18 cellular contexts compared by ENCODE assay signal in genomic region chr9:127628644-127629467, GRCh38. TPM values are rescaled to one million over a fixed set of nuclear protein-coding genes. Genes with fewer than 3 reads are reported as not detected.
DNase-seq lines count a peak whose midpoint lies in the region; ATAC-seq, FAIRE-seq and TF ChIP-seq lines count a peak whose summit lies in the region.
"Had no signal": no experiment of that assay in that cellular context is flagged by ENCODE, and none has a peak within 500 bp of the region (broad histone marks: within the 10 kb centered on the region; RNA-seq: fewer than 3 reads in every experiment).

No MANE protein-coding gene starts in this region.

- no peaks in the 10 kb centered on the region for H3K9me3 Mint-ChIP-seq in MCF 10A (ENCODE audit: unreplicated experiment)
- H3K9me3 Mint-ChIP-seq: activated naive CD4-positive, alpha-beta T cell treated with anti-CD3 and anti-CD28 coated beads, Interleukin-2, amount 50 U/mL, for 24 hours; immature natural killer cell had no signal

- in situ Hi-C loops in mammary epithelial cell (cut with MboI; ENCODE audit: low sequenced_read_pairs in 2 of 2) = no loop called here

- no peaks in the 10 kb centered on the region for H3K36me3 Mint-ChIP-seq in MCF 10A (ENCODE audit: insufficient read depth, unreplicated experiment)
- H3K36me3 Mint-ChIP-seq: activated naive CD4-positive, alpha-beta T cell treated with anti-CD3 and anti-CD28 coated beads, Interleukin-2, amount 50 U/mL, for 24 hours; CD14-positive monocyte had no signal

- H3K4me1 Mint-ChIP-seq in MCF 10A (ENCODE audit: insufficient read depth, unreplicated experiment) = peaks cover 5% of the 10 kb centered on the region
- H3K4me1 Mint-ChIP-seq: CD14-positive monocyte, immature natural killer cell had no signal

- H4K20me1 ChIP-seq in mammary epithelial cell (ENCODE audit: insufficient read depth, low read length) (no peaks in the 10 kb centered on the region), keratinocyte (ENCODE audit: control insufficient read depth, extremely low read depth, insufficient read depth, low read length) (peaks cover 5% of the 10 kb centered on the region)

- POLR2A ChIA-PET in MCF 10A (lab: Yijun Ruan, JAX) = no interaction called here

- H3K27me3 ChIP-seq in mammary epithelial cell (ENCODE audit: insufficient read depth, low read length) (no peaks in the 10 kb centered on the region), keratinocyte (ENCODE audit: control insufficient read depth, extremely low read depth, insufficient read depth, low read length) (no peaks in the 10 kb centered on the region), upper lobe of right lung (no peaks in the 10 kb centered on the region)

- H3K9me3 ChIP-seq in mammary epithelial cell (replicated peaks; ENCODE audit: insufficient read depth, low read length) (no peaks in the 10 kb centered on the region), keratinocyte (ENCODE audit: control insufficient read depth, low read depth, low read length) (no peaks in the 10 kb centered on the region), upper lobe of right lung (no peaks in the 10 kb centered on the region)
- H3K9me3 ChIP-seq: A549, neutrophil had no signal

- H3K4me3 Mint-ChIP-seq in MCF 10A (ENCODE audit: unreplicated experiment) = no peak overlapping the region
- H3K4me3 Mint-ChIP-seq: activated naive CD4-positive, alpha-beta T cell treated with anti-CD3 and anti-CD28 coated beads, Interleukin-2, amount 50 U/mL, for 24 hours; CD14-positive monocyte; immature natural killer cell had no signal

- WGBS in mammary epithelial cell (ENCODE audit: low coverage, missing lambda C conversion rate) = 21% methylated on average over 9 of the region's 9 CpGs

- H3K27ac ChIP-seq in mammary epithelial cell (ENCODE audit: insufficient read depth, low read depth, low read length) (peak overlapping the region; percentile 78), keratinocyte (ENCODE audit: control insufficient read depth, insufficient read depth, low read length) (peak overlapping the region; percentile 48), upper lobe of right lung (no peak overlapping the region)
- H3K27ac ChIP-seq: A549, neutrophil had no signal

- H3K27me3 Mint-ChIP-seq in MCF 10A (ENCODE audit: insufficient read depth, unreplicated experiment) = no peaks in the 10 kb centered on the region
- H3K27me3 Mint-ChIP-seq: activated naive CD4-positive, alpha-beta T cell treated with anti-CD3 and anti-CD28 coated beads, Interleukin-2, amount 50 U/mL, for 24 hours had no signal

- peak; percentile 63 for FAIRE-seq in keratinocyte (lab: Jason Lieb, UNC)
- FAIRE-seq: A549 had no signal

- intact Hi-C loops in mammary epithelial cell (cut with micrococcal nuclease) = no loop called here
- intact Hi-C loops in MCF 10A (cut with micrococcal nuclease) = no loop called here
- intact Hi-C loops in upper lobe of right lung (cut with DNase I) = no loop called here

- H3K36me3 ChIP-seq in mammary epithelial cell (ENCODE audit: insufficient read depth, low read length) (no peaks in the 10 kb centered on the region), keratinocyte (ENCODE audit: control insufficient read depth in 2 of 2, extremely low read depth in 1 of 2, insufficient read depth in 2 of 2, low read length in 2 of 2) (no peaks in the 10 kb centered on the region), upper lobe of right lung (no peaks in the 10 kb centered on the region)
- H3K36me3 ChIP-seq: neutrophil had no signal

- peak overlapping the region; percentile 29 for H3K9ac ChIP-seq in mammary epithelial cell (ENCODE audit: insufficient read depth, low read length)
- no peak overlapping the region for H3K9ac ChIP-seq in keratinocyte (ENCODE audit: control insufficient read depth, extremely low read depth, insufficient read depth, low read length)

- no peak overlapping the region for H3K4me3 ChIP-seq in mammary epithelial cell (replicated peaks in 1 of 3; ENCODE audit: insufficient read depth in 1 of 3, low read depth in 2 of 3, low read length in 3 of 3)
- H3K4me3 ChIP-seq in epithelial cell of esophagus (ENCODE audit: low read length) = no peak overlapping the region
- no peak overlapping the region for H3K4me3 ChIP-seq in keratinocyte (ENCODE audit: control insufficient read depth in 2 of 3, extremely low read depth in 1 of 3, insufficient read depth in 2 of 3, low read depth in 1 of 3, low read length in 3 of 3)
- H3K4me3 ChIP-seq in upper lobe of right lung = no peak overlapping the region
- H3K4me3 ChIP-seq: A549 had no signal

- peaks cover 37% of the 10 kb centered on the region for H3K4me1 ChIP-seq in mammary epithelial cell (ENCODE audit: insufficient read depth, low read length)
- H3K4me1 ChIP-seq in keratinocyte (ENCODE audit: control insufficient read depth, extremely low read depth, insufficient read depth, low read length) = peaks cover 32% of the 10 kb centered on the region
- H3K4me1 ChIP-seq in upper lobe of right lung = peaks cover 12% of the 10 kb centered on the region
- H3K4me1 ChIP-seq: A549 had no signal

- H3K9me1 ChIP-seq in keratinocyte (ENCODE audit: control insufficient read depth, extremely low read depth, insufficient read depth, low read length) = no peaks in the 10 kb centered on the region

- H3K4me2 ChIP-seq in mammary epithelial cell (ENCODE audit: insufficient read depth, low read depth, low read length) (peak overlapping the region; percentile 74), keratinocyte (ENCODE audit: control insufficient read depth, extremely low read depth, insufficient read depth, low read depth, low read length) (peak overlapping the region; percentile 3)
- H3K4me2 ChIP-seq: A549 had no signal

- peak overlapping the region; percentile 69 for H2AFZ ChIP-seq in mammary epithelial cell (ENCODE audit: low read depth, low read length)
- no peak overlapping the region for H2AFZ ChIP-seq in keratinocyte (ENCODE audit: control insufficient read depth, low read length)

- TF ChIP-seq CTCF in mammary epithelial cell (conservative IDR thresholded peaks at IDR 0.05 in 1 of 2, IDR thresholded peaks at IDR 0.05 in 1 of 2; ENCODE audit: extremely low read depth in 1 of 2, insufficient read depth in 1 of 2, low read depth in 1 of 2, low read length in 2 of 2) (no peak), MCF 10A (IDR thresholded peaks at IDR 0.05; ENCODE audit: unreplicated experiment) (no peak), epithelial cell of esophagus (IDR thresholded peaks at IDR 0.05; ENCODE audit: insufficient read depth, low read depth, low read length, missing control alignments) (no peak), keratinocyte (optimal IDR thresholded peaks at IDR 0.05 in 1 of 3, IDR thresholded peaks at IDR 0.05 in 1 of 3, conservative IDR thresholded peaks at IDR 0.05 in 1 of 3; ENCODE audit: extremely low read depth in 1 of 3, insufficient read depth in 2 of 3, low read length in 3 of 3) (no peak), upper lobe of right lung (IDR thresholded peaks at IDR 0.05) (no peak)

- CTCF ChIA-PET in mammary epithelial cell (lab: Charles Lee; ENCODE audit: low non-redundant PET) = no interaction called here
- CTCF ChIA-PET in MCF 10A (lab: Yijun Ruan, JAX) = no interaction called here

- ATAC-seq in upper lobe of right lung (no peak), HG02852 (IDR thresholded peaks at IDR 0.05; ENCODE audit: unreplicated experiment) (no peak)

- H3K27ac Mint-ChIP-seq in MCF 10A (ENCODE audit: low read depth, unreplicated experiment) = no peak overlapping the region
- H3K27ac Mint-ChIP-seq: activated naive CD4-positive, alpha-beta T cell treated with anti-CD3 and anti-CD28 coated beads, Interleukin-2, amount 50 U/mL, for 24 hours; immature natural killer cell had no signal

- dilution Hi-C loops in mammary epithelial cell (cut with HindIII; ENCODE audit: low sequenced_read_pairs) = no loop called here
- dilution Hi-C loops in keratinocyte (cut with MboI; ENCODE audit: extremely low pct_ligation_motif_present, low sequenced_read_pairs) = no loop called here

- peaks cover 52% of the 10 kb centered on the region for H3K79me2 ChIP-seq in mammary epithelial cell (ENCODE audit: insufficient read depth, low read length)
- H3K79me2 ChIP-seq in keratinocyte (ENCODE audit: control insufficient read depth, insufficient read depth, low read length) = peaks cover 6% of the 10 kb centered on the region

- DNase-seq in mammary epithelial cell (peak; percentile 88), MCF 10A (ENCODE audit: unreplicated experiment) (no peak), epithelial cell of esophagus (ENCODE audit: low read depth) (peak; percentile 93), keratinocyte (ENCODE audit: low read depth, low spot score) (peak; percentile 60), upper lobe of right lung (peak; percentile 46), dedifferentiated amniotic fluid mesenchymal stem cell (ENCODE audit: extremely low spot score) (no peak), NCI-H524 treated with DMSO at 0.1 percent for 48 hours (lab: John Stamatoyannopoulos, UW) (no peak)
- DNase-seq: activated CD4-positive, CD25-positive, alpha-beta regulatory T cell; DMS79 treated with DMSO at 0.1 percent for 48 hours; immature natural killer cell; NCI-H2029 treated with DMSO at 0.1 percent for 48 hours; NCI-H526; SW 1271 had no signal

- BruUV-seq in mammary epithelial cell (replicated peaks; lab: Mats Ljungman, UMichigan) (no TSS peak), MCF 10A (replicated peaks; lab: Mats Ljungman, UMichigan) (no TSS peak)

RNA-seq across cellular contexts. Expression of gene STXBP1, which starts 16.8 kb away (rescaled TPM):
- total RNA-seq in mammary epithelial cell (10 to 100 TPM; 32.5 to 72.5 TPM), MCF 10A (2022) (20.0 and 36.6 TPM in 2 replicates), upper lobe of right lung (92.1 TPM)
- polyA plus RNA-seq in mammary epithelial cell (31.6 TPM), keratinocyte (7.8 to 22.2 TPM (median 17.1 TPM) in 3 replicates)
- polyA minus RNA-seq in mammary epithelial cell (107 TPM), keratinocyte (18.2 to 43.8 TPM (median 24.5 TPM) in 3 replicates)
- 19.1 TPM for polyA plus RNA-seq in keratinocyte (2011; ENCODE audit: low read depth)
- 26.8 and 30.2 TPM in 2 replicates for polyA plus RNA-seq in keratinocyte (2011; cell fraction: cytosol; rRNA removed)
- 37.0 and 43.4 TPM in 2 replicates for polyA plus RNA-seq in keratinocyte (2011; cell fraction: nucleus; rRNA removed)
- 22.7 and 30.0 TPM in 2 replicates for polyA plus RNA-seq in keratinocyte (2012; ENCODE audit: low replicate concordance)
- 21.1 TPM for polyA minus RNA-seq in keratinocyte (2011; cell fraction: cytosol; rRNA and poly(A)+ RNA removed)
- 16.2 and 26.9 TPM in 2 replicates for polyA minus RNA-seq in keratinocyte (2011; cell fraction: nucleus; rRNA and poly(A)+ RNA removed)

Comparison
In these comparisons a context has a peak if more than half of its experiments do, and no peak if none do; other contexts are left out.
1. DNase-seq: peak in mammary epithelial cell (single experiment), epithelial cell of esophagus (single experiment), keratinocyte (single experiment) and upper lobe of right lung (single experiment); none in MCF 10A (single experiment), dedifferentiated amniotic fluid mesenchymal stem cell (single experiment) and NCI-H524 treated with DMSO at 0.1 percent for 48 hours (single experiment).